ENCODE assay signal across 7 cellular contexts in genomic region chr3:197750396-197750831, GRCh38. TPM values are rescaled to one million over a fixed set of nuclear protein-coding genes. Genes with fewer than 3 reads are reported as not detected.
DNase-seq lines count a peak whose midpoint lies in the region; ATAC-seq, FAIRE-seq and TF ChIP-seq lines count a peak whose summit lies in the region.

No MANE protein-coding gene starts in this region.

- peak; percentile 48; the same call in 1 of the 2 replicates for TF ChIP-seq POLR2A in GM12892 (IDR thresholded peaks at IDR 0.05; ENCODE audit: low read depth, low read length)

- H3K36me3 Mint-ChIP-seq in activated CD4-positive, alpha-beta T cell treated with anti-CD3 and anti-CD28 coated beads for 36 hours (ENCODE audit: low read depth), result no peaks in the 10 kb centered on the region

- no peaks in the 10 kb centered on the region for H3K27me3 Mint-ChIP-seq in activated CD4-positive, alpha-beta T cell treated with anti-CD3 and anti-CD28 coated beads for 36 hours

- peak overlapping the region; percentile 89 for H3K4me3 Mint-ChIP-seq in activated CD4-positive, alpha-beta T cell treated with anti-CD3 and anti-CD28 coated beads for 36 hours

- H3K27ac Mint-ChIP-seq in activated CD4-positive, alpha-beta T cell treated with anti-CD3 and anti-CD28 coated beads for 36 hours, result peak overlapping the region; percentile 87

- H3K27ac ChIP-seq in cingulate gyrus (ENCODE audit: low read depth, low read length) (peak overlapping the region; percentile 84), layer of hippocampus (ENCODE audit: low read depth, low read length) (peak overlapping the region; percentile 91)

- ATAC-seq in HG02588 (IDR thresholded peaks at IDR 0.05; ENCODE audit: unreplicated experiment), result peak; percentile 36
- peak; percentile 31 for ATAC-seq in activated CD4-positive, alpha-beta T cell treated with anti-CD3 and anti-CD28 coated beads for 36 hours

- peak; percentile 52 for DNase-seq in GM12892 (ENCODE audit: insufficient read length)
- DNase-seq in NCI-H146 treated with DMSO at 0.1 percent for 48 hours (lab: John Stamatoyannopoulos, UW; ENCODE audit: unreplicated experiment), result peak; percentile 69
- peak; percentile 73 for DNase-seq in activated CD4-positive, alpha-beta T cell treated with anti-CD3 and anti-CD28 coated beads for 36 hours
- peak; percentile 67 for DNase-seq in stimulated activated CD4-positive, alpha-beta T cell treated with anti-CD3 and anti-CD28 coated beads, Interleukin-15, amount 100 ng/mL, for 24 hours

- H3K9me3 Mint-ChIP-seq in activated CD4-positive, alpha-beta T cell treated with anti-CD3 and anti-CD28 coated beads for 36 hours (ENCODE audit: low read depth), result no peaks in the 10 kb centered on the region

- H3K4me1 Mint-ChIP-seq in activated CD4-positive, alpha-beta T cell treated with anti-CD3 and anti-CD28 coated beads for 36 hours, result peaks cover 40% of the 10 kb centered on the region

- CTCF ChIA-PET in activated CD4-positive, alpha-beta T cell treated with anti-CD3 and anti-CD28 coated beads for 36 hours (lab: Charles Lee), result interaction anchor here (0.6 to 0.8 kb wide), 3 partner anchors 11 to 50 kb away, joined by 3 to 4 read pairs (median 4); no protein-coding TSS in a partner anchor

- FAIRE-seq in GM12892 (lab: Jason Lieb, UNC), result peak; percentile 54

- H3K27me3 ChIP-seq in layer of hippocampus (ENCODE audit: control insufficient read depth, insufficient read depth, low read length), result no peaks in the 10 kb centered on the region

- POLR2A ChIA-PET in activated CD4-positive, alpha-beta T cell treated with anti-CD3 and anti-CD28 coated beads for 36 hours (lab: Charles Lee), result interaction anchor here (0.6 kb wide), 2 partner anchors 202 to 1108 kb away, joined by 5 read pairs; no protein-coding TSS in a partner anchor

- intact Hi-C loops in activated CD4-positive, alpha-beta T cell treated with anti-CD3 and anti-CD28 coated beads for 36 hours (cut with DNase I, micrococcal nuclease), result loop anchor here (2.0 to 5.0 kb wide), 2 partner anchors 42 to 196 kb away; partner anchors contain the start of genes BDH1 (in 1 of the 2) and LRCH3 (in 1 of the 2)

RNA-seq across cellular contexts. Expression of gene FYTTD1, which starts 0.7 kb away (rescaled TPM):
- 56.0 TPM for polyA plus RNA-seq in GM12892 (2012; ENCODE audit: missing spikeins)
- total RNA-seq in activated CD4-positive, alpha-beta T cell treated with anti-CD3 and anti-CD28 coated beads for 36 hours, result 10 to 100 TPM; 20.7 to 25.6 TPM

RNA-seq across cellular contexts. Expression of gene RUBCN, which starts 13.7 kb away (rescaled TPM):
- 22.6 TPM for polyA plus RNA-seq in GM12892 (2012; ENCODE audit: missing spikeins)
- total RNA-seq in activated CD4-positive, alpha-beta T cell treated with anti-CD3 and anti-CD28 coated beads for 36 hours, result 10 to 100 TPM; 22.7 to 23.4 TPM

RNA-seq across cellular contexts. Expression of gene LRCH3, which starts 40.6 kb away (rescaled TPM):
- 32.9 TPM for polyA plus RNA-seq in GM12892 (2012; ENCODE audit: missing spikeins)
- 10 to 100 TPM; 43.6 to 77.5 TPM for total RNA-seq in activated CD4-positive, alpha-beta T cell treated with anti-CD3 and anti-CD28 coated beads for 36 hours

Comparison
In these comparisons a context has a peak if more than half of its experiments do, and no peak if none do; other contexts are left out.
1. Peak in every context shown above with its lines: DNase-seq, ATAC-seq and H3K27ac ChIP-seq.